12 cellular contexts compared by ENCODE assay signal in the genomic region with DNA sequence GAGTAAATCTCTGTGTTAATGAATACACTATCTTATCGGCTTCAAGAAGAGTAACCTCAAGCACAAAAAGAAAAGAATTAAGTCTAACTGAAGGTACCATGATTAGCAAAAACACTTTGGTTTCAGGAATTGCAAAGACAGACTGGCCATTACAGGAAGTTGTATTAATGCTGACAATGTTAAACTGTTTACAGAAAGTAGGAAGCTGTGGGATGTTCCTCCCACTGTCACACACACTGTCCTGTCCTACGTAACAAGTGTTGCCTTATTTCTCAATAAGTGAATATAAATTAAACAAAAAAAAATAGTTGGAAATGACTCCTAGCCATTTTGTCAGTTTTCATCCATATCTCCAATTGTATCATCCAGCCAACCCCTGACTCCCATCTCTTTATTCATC. TPM values are rescaled to one million over a fixed set of nuclear protein-coding genes. Genes with fewer than 3 reads are reported as not detected.
A peak's percentile ranks its signal among the peaks of the same experiment; 100 is the strongest.
DNase-seq lines count a peak whose midpoint lies in the region; ATAC-seq and TF ChIP-seq lines count a peak whose summit lies in the region.
"Had no signal": no experiment of that assay in that cellular context is flagged by ENCODE, and none has a peak within 500 bp of the region (broad histone marks: within the 10 kb centered on the region; RNA-seq: fewer than 3 reads in every experiment).

No MANE protein-coding gene starts in this region.

- H3K9me3 Mint-ChIP-seq in stimulated activated naive CD8-positive, alpha-beta T cell treated with anti-CD3 and anti-CD28 coated beads, Interleukin-15, Interleukin-2, amounts not matched to agents 100 ng/mL and 50 ng/mL, for 24 hours: no peaks in the 10 kb centered on the region
- H3K9me3 Mint-ChIP-seq in MCF 10A (ENCODE audit: unreplicated experiment): no peaks in the 10 kb centered on the region

- peak overlapping the region; percentile 3 for H3K27ac ChIP-seq in caudate nucleus (ENCODE audit: low read depth, low read length)
- peak overlapping the region; percentile 61 to 71 for H3K27ac ChIP-seq in mucosa of rectum (ENCODE audit: low read depth in 2 of 2, low read length in 2 of 2)
- no peak overlapping the region for H3K27ac ChIP-seq in aorta (ENCODE audit: low read depth in 1 of 2, low read length in 2 of 2)

- H3K9ac ChIP-seq in mucosa of rectum (ENCODE audit: low read depth in 1 of 2, low read length in 2 of 2): peak overlapping the region in 1 of 2 donors; percentile 35

- H3K4me3 ChIP-seq in mucosa of rectum (ENCODE audit: low read length in 2 of 2): no peak overlapping the region
- peak overlapping the region in 1 of 2 donors; percentile 3 for H3K4me3 ChIP-seq in aorta (ENCODE audit: low read length in 2 of 2)

- no peak for DNase-seq in stimulated activated naive CD8-positive, alpha-beta T cell treated with anti-CD3 and anti-CD28 coated beads, Interleukin-15, Interleukin-2, amounts not matched to agents 100 U/mL and 50 U/mL, for 24 hours
- DNase-seq in caudate nucleus (lab: John Stamatoyannopoulos, UW) (no peak), aorta (no peak), NCI-H524 treated with DMSO at 0.1 percent for 48 hours (lab: John Stamatoyannopoulos, UW) (no peak), MCF 10A (ENCODE audit: unreplicated experiment) (no peak)
- DNase-seq: C1 segment of cervical spinal cord; dermis blood vessel endothelial cell; NCI-H2029; stimulated activated CD4-positive, alpha-beta T cell treated with anti-CD3 and anti-CD28 coated beads, Interleukin-2, amount 100 ng/mL, for 48 hours had no signal

- H3K36me3 Mint-ChIP-seq in stimulated activated naive CD8-positive, alpha-beta T cell treated with anti-CD3 and anti-CD28 coated beads, Interleukin-15, Interleukin-2, amounts not matched to agents 100 ng/mL and 50 ng/mL, for 24 hours (ENCODE audit: low read depth): peaks cover 88% of the 10 kb centered on the region
- peaks cover 79% of the 10 kb centered on the region for H3K36me3 Mint-ChIP-seq in MCF 10A (ENCODE audit: insufficient read depth, unreplicated experiment)

- POLR2A ChIA-PET in MCF 10A (lab: Yijun Ruan, JAX): interaction anchor here (1.4 to 4.2 kb wide), 3 partner anchors 8 to 59 kb away, joined by 3 to 18 read pairs (median 13); no protein-coding TSS in a partner anchor

- TF ChIP-seq CTCF in MCF 10A (IDR thresholded peaks at IDR 0.05; ENCODE audit: unreplicated experiment): no peak

- no TSS peak for BruUV-seq in MCF 10A (replicated peaks; lab: Mats Ljungman, UMichigan)

- H3K27me3 ChIP-seq in mucosa of rectum (ENCODE audit: control insufficient read depth in 2 of 2, insufficient read depth in 2 of 2, low read length in 2 of 2) (no peaks in the 10 kb centered on the region), aorta (ENCODE audit: control insufficient read depth in 1 of 2, insufficient read depth in 2 of 2, low read length in 1 of 2) (no peaks in the 10 kb centered on the region)

- H3K36me3 ChIP-seq in mucosa of rectum (ENCODE audit: control insufficient read depth in 2 of 2, insufficient read depth in 2 of 2, low read length in 2 of 2): peaks cover 32 to 45% of the 10 kb centered on the region in 2 donors
- no peaks in the 10 kb centered on the region for H3K36me3 ChIP-seq in aorta (ENCODE audit: control insufficient read depth in 1 of 2, insufficient read depth in 2 of 2, low read length in 1 of 2)

- CTCF ChIA-PET in MCF 10A (lab: Yijun Ruan, JAX): interaction anchor here (0.7 kb wide), 1 partner anchor 86 kb away, joined by 3 read pairs; no protein-coding TSS in a partner anchor

- H3K9me3 ChIP-seq in mucosa of rectum (ENCODE audit: control insufficient read depth in 2 of 2, low read length in 2 of 2) (no peaks in the 10 kb centered on the region), aorta (ENCODE audit: control insufficient read depth, low read length) (no peaks in the 10 kb centered on the region)

- intact Hi-C loops in aorta (cut with DNase I) (no loop called here), MCF 10A (cut with micrococcal nuclease) (no loop called here)

- 83 to 91% methylated on average over 2 of the region's 2 CpGs for WGBS in aorta, 2 donors

- H3K4me1 ChIP-seq in mucosa of rectum (ENCODE audit: control insufficient read depth in 2 of 2, insufficient read depth in 2 of 2, low read length in 2 of 2) (peaks cover 0 to 13% of the 10 kb centered on the region in 2 donors), aorta (ENCODE audit: control insufficient read depth in 1 of 2, insufficient read depth in 2 of 2, low read length in 2 of 2) (peaks cover 2 to 16% of the 10 kb centered on the region in 2 donors)

- peaks cover 92% of the 10 kb centered on the region for H3K4me1 Mint-ChIP-seq in stimulated activated naive CD8-positive, alpha-beta T cell treated with anti-CD3 and anti-CD28 coated beads, Interleukin-15, Interleukin-2, amounts not matched to agents 100 ng/mL and 50 ng/mL, for 24 hours (ENCODE audit: low read depth)
- H3K4me1 Mint-ChIP-seq in MCF 10A (ENCODE audit: insufficient read depth, unreplicated experiment): peaks cover 27% of the 10 kb centered on the region

- peak overlapping the region; percentile 5 for H3K27ac Mint-ChIP-seq in stimulated activated naive CD8-positive, alpha-beta T cell treated with anti-CD3 and anti-CD28 coated beads, Interleukin-15, Interleukin-2, amounts not matched to agents 100 ng/mL and 50 ng/mL, for 24 hours
- H3K27ac Mint-ChIP-seq in MCF 10A (ENCODE audit: low read depth, unreplicated experiment): no peak overlapping the region

- H3K4me3 Mint-ChIP-seq in stimulated activated naive CD8-positive, alpha-beta T cell treated with anti-CD3 and anti-CD28 coated beads, Interleukin-15, Interleukin-2, amounts not matched to agents 100 ng/mL and 50 ng/mL, for 24 hours: no peak overlapping the region
- no peak overlapping the region for H3K4me3 Mint-ChIP-seq in MCF 10A (ENCODE audit: unreplicated experiment)

- H3K27me3 Mint-ChIP-seq in stimulated activated naive CD8-positive, alpha-beta T cell treated with anti-CD3 and anti-CD28 coated beads, Interleukin-15, Interleukin-2, amounts not matched to agents 100 ng/mL and 50 ng/mL, for 24 hours: no peaks in the 10 kb centered on the region
- H3K27me3 Mint-ChIP-seq in MCF 10A (ENCODE audit: insufficient read depth, unreplicated experiment): no peaks in the 10 kb centered on the region

- no peak for ATAC-seq in stimulated activated naive CD8-positive, alpha-beta T cell treated with anti-CD3 and anti-CD28 coated beads, Interleukin-15, Interleukin-2, amounts not matched to agents 100 U/mL and 50 U/mL, for 24 hours
- ATAC-seq in aorta (ENCODE audit: low FRiP score) (peak; percentile 71), HG03378 (IDR thresholded peaks at IDR 0.05; ENCODE audit: unreplicated experiment) (no peak)

RNA-seq across cellular contexts. Expression of a gene that starts 8.6 kb away (rescaled TPM):
- total RNA-seq in aorta (10 to 100 TPM; 42.2 to 45.5 TPM), MCF 10A (2022) (32.1 and 33.2 TPM in 2 replicates)
- 10 to 100 TPM; 13.6 to 26.5 TPM for polyA plus RNA-seq in aorta

Comparison
In these comparisons a context has a peak if more than half of its experiments do, and no peak if none do; other contexts are left out.
1. H3K27ac ChIP-seq: peak in caudate nucleus (single experiment) and mucosa of rectum (2 of 2); none in aorta (0 of 2).